Comparison of ENCODE assay signal across 10 cellular contexts in the genomic region with DNA sequence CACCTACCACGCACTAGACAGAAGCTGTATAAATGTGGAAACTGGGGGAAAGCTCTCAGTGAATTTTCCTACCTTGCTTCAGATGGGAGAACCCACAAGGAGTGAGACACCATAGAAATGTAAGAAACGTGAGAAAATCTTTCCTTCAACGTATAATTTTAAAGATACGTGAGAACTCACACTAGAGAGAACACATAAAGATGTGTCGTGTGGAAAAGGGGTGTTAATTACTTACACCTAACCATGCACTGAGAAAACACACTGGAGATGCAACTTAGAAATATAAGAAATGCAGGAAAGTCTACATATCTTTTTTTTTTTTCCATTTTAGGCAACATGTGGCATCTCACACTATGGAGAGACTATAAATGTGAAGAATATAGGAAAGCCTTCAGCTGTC.
"Had no signal": no experiment of that assay in that cellular context is flagged by ENCODE, and none has a peak within 500 bp of the region (broad histone marks: within the 10 kb centered on the region; RNA-seq: fewer than 3 reads in every experiment).

No MANE protein-coding gene starts in this region.

- DNase-seq: GM23248, GOT3, H7, H9, HCEC 1CT, HFFc6 had no signal

- H3K4me1 ChIP-seq: HAP-1 had no signal

- H3K36me3 ChIP-seq: HAP-1 had no signal

- FAIRE-seq: H54 had no signal

- H3K9ac ChIP-seq: GM23248 had no signal

- ATAC-seq: GM23338, HCT116 had no signal

- H3K27ac ChIP-seq: GM23248 had no signal

- H3K9me3 ChIP-seq: HAP-1 had no signal

- H3K4me2 ChIP-seq: GM23338 had no signal

- H2AFZ ChIP-seq: GM23248, GM23338 had no signal

- H3K4me3 ChIP-seq: GM23248, GM23338, HAP-1 had no signal
